18 cellular contexts compared by ENCODE assay signal in the genomic region with DNA sequence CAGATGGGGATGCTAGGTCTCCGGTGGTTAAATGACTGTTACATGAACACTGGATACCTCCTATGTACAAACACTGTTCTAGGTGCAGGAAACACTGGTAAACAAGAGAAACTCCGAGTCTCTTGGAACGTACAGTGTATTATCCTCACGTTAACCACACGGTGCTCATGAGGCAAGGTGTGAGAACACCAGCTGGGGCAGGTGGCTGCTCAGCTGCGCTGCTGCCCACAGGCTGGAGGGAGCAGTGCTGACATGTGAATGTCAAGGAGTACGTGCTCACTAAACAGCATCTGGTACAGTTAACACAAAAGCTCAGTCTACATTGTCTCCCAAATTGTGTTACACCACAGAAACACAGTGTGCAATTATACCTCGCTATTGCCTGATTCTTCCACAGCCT.
DNase-seq lines count a peak whose midpoint lies in the region; ATAC-seq, FAIRE-seq and TF ChIP-seq lines count a peak whose summit lies in the region.
"Had no signal": no experiment of that assay in that cellular context is flagged by ENCODE, and none has a peak within 500 bp of the region (broad histone marks: within the 10 kb centered on the region; RNA-seq: fewer than 3 reads in every experiment).

No MANE protein-coding gene starts in this region.

- H2AFZ ChIP-seq in HepG2 (ENCODE audit: low read length): no peak overlapping the region

- TF ChIP-seq EP300 in HepG2 (IDR thresholded peaks at IDR 0.05; ENCODE audit: low read depth in 2 of 2, low read length in 2 of 2) (no peak), HepG2 (CRISPR knock-in tag; IDR thresholded peaks at IDR 0.05; ENCODE audit: borderline replicate concordance) (no peak), esophagus muscularis mucosa (IDR thresholded peaks at IDR 0.05) (no peak)

- no peaks in the 10 kb centered on the region for H3K27me3 ChIP-seq in right lobe of liver
- peaks cover 3 to 12% of the 10 kb centered on the region in 2 experiments; a peak in 3 of 5 replicates for H3K27me3 ChIP-seq in HepG2 (ENCODE audit: control insufficient read depth in 1 of 2, insufficient read depth in 2 of 2, low read length in 2 of 2)
- no peaks in the 10 kb centered on the region for H3K27me3 ChIP-seq in thymus (ENCODE audit: control insufficient read depth, insufficient read depth)
- H3K27me3 ChIP-seq in esophagus muscularis mucosa: peaks cover 0 to 5% (median 0%) of the 10 kb centered on the region in 4 donors
- H3K27me3 ChIP-seq: BE2C had no signal

- H3K27ac ChIP-seq in right lobe of liver: no peak overlapping the region
- H3K27ac ChIP-seq in HepG2 (ENCODE audit: extremely low read length, insufficient read depth, low read length): no peak overlapping the region
- peak overlapping the region; percentile 78 for H3K27ac ChIP-seq in thymus (ENCODE audit: low read depth)
- no peak overlapping the region for H3K27ac ChIP-seq in esophagus muscularis mucosa (replicated peaks in 1 of 4)

- 14% methylated on average over 4 of the region's 8 CpGs for WGBS in right lobe of liver (ENCODE audit: insufficient coverage, low coverage, low lambda C conversion rate, missing lambda C conversion rate)
- 14% methylated on average over 6 of the region's 8 CpGs for WGBS in HepG2 (ENCODE audit: low lambda C conversion rate)
- 26% methylated on average over 8 of the region's 8 CpGs for WGBS in thymus
- WGBS in esophagus muscularis mucosa: 77% methylated on average over 8 of the region's 8 CpGs

- no peak for TF ChIP-seq POLR2A in right lobe of liver (IDR thresholded peaks at IDR 0.05)
- TF ChIP-seq POLR2A in HepG2 (IDR thresholded peaks at IDR 0.05; ENCODE audit: insufficient read depth in 1 of 2, low read depth in 2 of 2, low read length in 2 of 2): no peak
- no peak for TF ChIP-seq POLR2A in esophagus muscularis mucosa (IDR thresholded peaks at IDR 0.05; ENCODE audit: low read depth)

- in situ Hi-C loops in HepG2 (cut with HindIII; ENCODE audit: extremely low pct_ligation_motif_present, low pct_unique_long_range_greater_than_20kb): no loop called here

- peaks cover 2% of the 10 kb centered on the region for H3K36me3 Mint-ChIP-seq in central memory CD8-positive, alpha-beta T cell (ENCODE audit: insufficient read depth)

- intact Hi-C loops in right lobe of liver (cut with DNase I): no loop called here
- intact Hi-C loops in HepG2 (cut with micrococcal nuclease; ENCODE audit: unreplicated experiment): no loop called here
- intact Hi-C loops in esophagus muscularis mucosa (cut with DNase I): no loop called here

- peak overlapping the region; percentile 89 for H3K27ac Mint-ChIP-seq in central memory CD8-positive, alpha-beta T cell (ENCODE audit: low read depth)

- H3K4me1 ChIP-seq in right lobe of liver (no peaks in the 10 kb centered on the region), HepG2 (ENCODE audit: insufficient read depth, low read length) (no peaks in the 10 kb centered on the region), thymus (ENCODE audit: control insufficient read depth, insufficient read depth, low read length) (peaks cover 28% of the 10 kb centered on the region), esophagus muscularis mucosa (no peaks in the 10 kb centered on the region)
- H3K4me1 ChIP-seq: BE2C had no signal

- H3K9me3 ChIP-seq in right lobe of liver (no peaks in the 10 kb centered on the region), HepG2 (ENCODE audit: low read length) (no peaks in the 10 kb centered on the region), thymus (ENCODE audit: control insufficient read depth) (no peaks in the 10 kb centered on the region), esophagus muscularis mucosa (no peaks in the 10 kb centered on the region)
- H3K9me3 ChIP-seq: BE2C had no signal

- H3K4me3 ChIP-seq in right lobe of liver (no peak overlapping the region), HepG2 (replicated peaks in 1 of 3; ENCODE audit: insufficient read depth in 1 of 3, low read depth in 2 of 3, low read length in 3 of 3) (no peak overlapping the region), thymus (ENCODE audit: low read length) (no peak overlapping the region), esophagus muscularis mucosa (no peak overlapping the region)

- ATAC-seq in right lobe of liver (peak in 3 of 4 donors; percentile 30 to 55 (median 37)), HepG2 (no peak)
- ATAC-seq in central memory CD8-positive, alpha-beta T cell (replicated peaks; ENCODE audit: extremely low read depth, poor library complexity, severe bottlenecking): peak; percentile 96
- ATAC-seq: HCT116, left lobe of liver had no signal

- H3K9me3 Mint-ChIP-seq in central memory CD8-positive, alpha-beta T cell: no peaks in the 10 kb centered on the region

- TF ChIP-seq CTCF in right lobe of liver (IDR thresholded peaks at IDR 0.05): no peak
- TF ChIP-seq CTCF in HepG2 (CRISPR knock-in tag; IDR thresholded peaks at IDR 0.05): no peak
- TF ChIP-seq CTCF in esophagus muscularis mucosa (IDR thresholded peaks at IDR 0.05): no peak

- no peaks in the 10 kb centered on the region for H3K79me2 ChIP-seq in HepG2 (ENCODE audit: insufficient read depth, low read length)

- H3K9ac ChIP-seq in HepG2 (ENCODE audit: insufficient read depth, low read depth, low read length): no peak overlapping the region

- CTCF ChIA-PET in HepG2 (lab: Yijun Ruan, JAX; ENCODE audit: low intra/inter-chr PET ratio, low total read pairs): no interaction called here

- H3K4me3 Mint-ChIP-seq in central memory CD8-positive, alpha-beta T cell: peak overlapping the region; percentile 9

- no peak for FAIRE-seq in HepG2 (lab: Jason Lieb, UNC)
- FAIRE-seq: endothelial cell of umbilical vein, frontal cortex had no signal

- peaks cover 47% of the 10 kb centered on the region for H3K4me1 Mint-ChIP-seq in central memory CD8-positive, alpha-beta T cell

- no peaks in the 10 kb centered on the region for H4K20me1 ChIP-seq in HepG2 (ENCODE audit: insufficient read depth, low read length)

- H3K4me2 ChIP-seq in HepG2 (ENCODE audit: low read depth, low read length): no peak overlapping the region

- H3K36me3 ChIP-seq in right lobe of liver: no peaks in the 10 kb centered on the region
- H3K36me3 ChIP-seq in HepG2 (replicated peaks in 1 of 2; ENCODE audit: control insufficient read depth in 1 of 2, insufficient read depth in 2 of 2, low read length in 2 of 2): no peaks in the 10 kb centered on the region
- no peaks in the 10 kb centered on the region for H3K36me3 ChIP-seq in thymus (ENCODE audit: control insufficient read depth, insufficient read depth)
- H3K36me3 ChIP-seq in esophagus muscularis mucosa: no peaks in the 10 kb centered on the region
- H3K36me3 ChIP-seq: BE2C had no signal

- BruUV-seq in HepG2 (replicated peaks; lab: Mats Ljungman, UMichigan): no TSS peak

- POLR2A ChIA-PET in HepG2 (lab: Yijun Ruan, JAX): no interaction called here

- no peaks in the 10 kb centered on the region for H3K27me3 Mint-ChIP-seq in central memory CD8-positive, alpha-beta T cell

- TF ChIP-seq RAD21 in HepG2 (CRISPR knock-in tag; IDR thresholded peaks at IDR 0.05): no peak

- no peak for DNase-seq in right lobe of liver
- no peak for DNase-seq in HepG2 (ENCODE audit: low spot score)
- DNase-seq in NCI-H2171 treated with DMSO at 0.1 percent for 48 hours (lab: John Stamatoyannopoulos, UW): peak; percentile 61
- peak; percentile 28 to 66 for DNase-seq in central memory CD8-positive, alpha-beta T cell (ENCODE audit: low spot score in 2 of 2)
- DNase-seq in esophagus muscularis mucosa (ENCODE audit: extremely low spot score): no peak
- no peak for DNase-seq in NCI-H82 (lab: John Stamatoyannopoulos, UW)
- DNase-seq in DMS114 treated with DMSO at 0.1 percent for 48 hours (lab: John Stamatoyannopoulos, UW; ENCODE audit: unreplicated experiment): no peak
- DNase-seq: activated T-cell treated with anti-CD3 and anti-CD28 coated beads for 4 hours; amygdala; BE2C; NCI-H2107; stimulated activated CD4-positive, alpha-beta T cell treated with anti-CD3 and anti-CD28 coated beads, Interleukin-4, amount 100 ng/mL, for 4 hours; trophoblast cell had no signal

TF ChIP-seq in HepG2, 621 proteins besides CTCF, POLR2A, EP300 and RAD21:
- TF ChIP-seq ZBTB33 (CRISPR knock-in tag; IDR thresholded peaks at IDR 0.05) (no peak), ZNF607 (CRISPR knock-in tag; IDR thresholded peaks at IDR 0.05; ENCODE audit: borderline replicate concordance) (no peak)

Comparison
In these comparisons a context has a peak if more than half of its experiments do, and no peak if none do; other contexts are left out.
1. DNase-seq: peak in NCI-H2171 treated with DMSO at 0.1 percent for 48 hours (single experiment) and central memory CD8-positive, alpha-beta T cell (2 of 2); none in right lobe of liver (0 of 3), HepG2 (single experiment), esophagus muscularis mucosa (single experiment), NCI-H82 (single experiment) and DMS114 treated with DMSO at 0.1 percent for 48 hours (single experiment).